ENCODE assay signal across 37 cellular contexts in the genomic region with DNA sequence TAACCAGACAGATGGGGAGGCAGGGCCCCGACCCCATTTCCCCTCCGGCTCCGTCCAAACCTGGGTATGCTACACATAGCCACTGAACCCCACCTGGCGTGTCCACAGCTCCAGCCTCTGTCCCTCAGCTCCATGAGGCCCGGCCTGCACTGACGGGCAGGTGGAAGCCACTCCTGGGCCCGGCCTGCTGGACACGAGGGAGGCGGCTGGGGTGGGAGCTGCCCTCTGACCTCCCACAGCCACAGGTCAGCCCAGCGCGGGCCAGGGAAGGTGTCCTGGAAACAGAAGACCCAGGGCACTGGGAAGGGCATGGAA.
"Had no signal": no experiment of that assay in that cellular context is flagged by ENCODE, and none has a peak within 500 bp of the region (broad histone marks: within the 10 kb centered on the region; RNA-seq: fewer than 3 reads in every experiment).

No MANE protein-coding gene starts in this region.

- H3K27ac Mint-ChIP-seq: activated CD8-positive, alpha-beta T cell treated with anti-CD3 and anti-CD28 coated beads for 36 hours; activated naive CD4-positive, alpha-beta T cell treated with anti-CD3 and anti-CD28 coated beads, Interleukin-2, amount 50 U/mL, for 24 hours; activated naive CD8-positive, alpha-beta T cell treated with anti-CD3 and anti-CD28 coated beads, Interleukin-2, amount 10 ng/mL, durations not matched to agents 7 days and 5 days; activated T-cell treated with anti-CD3 and anti-CD28 coated beads, Interleukin-2, amount 50 U/mL, for 72 hours; activated T-helper 2 cell treated with anti-CD3 and anti-CD28 coated beads, Interferon-gamma antibody, Interleukin-2, Interleukin-4, amounts not matched to agents 10 μg/mL and 5 μg/mL and 100 μg/mL, durations not matched to agents 14 hours and 24 hours and 36 hours; T-cell; T-helper 17 cell had no signal

- H3K36me3 Mint-ChIP-seq: activated naive CD8-positive, alpha-beta T cell treated with anti-CD3 and anti-CD28 coated beads, Interleukin-2, amount 10 ng/mL, durations not matched to agents 7 days and 5 days had no signal

- H3K36me3 ChIP-seq: ascending aorta, cardiac muscle cell, MG63, Peyer's patch, WERI-Rb-1 had no signal

- H3K4me3 Mint-ChIP-seq: activated CD8-positive, alpha-beta T cell treated with anti-CD3 and anti-CD28 coated beads for 36 hours; activated naive CD4-positive, alpha-beta T cell treated with anti-CD3 and anti-CD28 coated beads, Interleukin-2, amount 50 U/mL, for 24 hours; activated naive CD8-positive, alpha-beta T cell treated with anti-CD3 and anti-CD28 coated beads, Interleukin-2, amount 10 ng/mL, durations not matched to agents 7 days and 5 days; activated T-cell treated with anti-CD3 and anti-CD28 coated beads, Interleukin-2, amount 50 U/mL, for 72 hours; T-cell; T-helper 17 cell had no signal

- H3K4me1 Mint-ChIP-seq: activated naive CD4-positive, alpha-beta T cell treated with anti-CD3 and anti-CD28 coated beads, Interleukin-2, amount 50 U/mL, for 24 hours; activated naive CD8-positive, alpha-beta T cell treated with anti-CD3 and anti-CD28 coated beads, Interleukin-2, amount 10 ng/mL, durations not matched to agents 7 days and 5 days; T-cell had no signal

- H3K27ac ChIP-seq: ascending aorta, cardiac muscle cell, Peyer's patch, WERI-Rb-1 had no signal

- DNase-seq: activated CD4-positive, alpha-beta T cell treated with anti-CD3 and anti-CD28 coated beads for 1 hour; activated CD4-positive, alpha-beta T cell treated with anti-CD3 and anti-CD28 coated beads for 48 hours; activated CD4-positive, alpha-beta T cell treated with anti-CD3 and anti-CD28 coated beads, Interleukin-2, amount 50 U/mL, for 4 hours; activated CD4-positive, CD25-positive, alpha-beta regulatory T cell; activated CD8-positive, alpha-beta T cell treated with anti-CD3 and anti-CD28 coated beads for 36 hours; activated gamma-delta T cell; activated naive CD4-positive, alpha-beta T cell treated with Interleukin-2 at 50 U/mL for 16 hours; activated naive CD8-positive, alpha-beta T cell treated with anti-CD3 and anti-CD28 coated beads, Interleukin-2, amount 10 ng/mL, durations not matched to agents 7 days and 5 days; activated T-cell treated with anti-CD3 and anti-CD28 coated beads, Interleukin-2, amount 50 U/mL, for 1 hour; activated T-cell treated with anti-CD3 and anti-CD28 coated beads, Interleukin-2, amount 50 U/mL, for 72 hours; amygdala; Kasumi-1; KG1; MG63; NCI-H1048; NCI-H1105 treated with DMSO at 0.1 percent for 48 hours; NCI-H1436; NCI-H1694; NCI-H1930; NCI-H2081 treated with DMSO at 0.1 percent for 48 hours; NCI-H226; NCI-H446 treated with DMSO at 0.1 percent for 48 hours; NCI-H524 treated with DMSO at 0.1 percent for 48 hours; NK-92 treated with Interleukin-12 subunit alpha and Interleukin-12 subunit beta, amount 100 ng/mL, for 24 hours; PC-3; Peyer's patch; RPMI8226; SHP77; T-helper 17 cell; T-helper 9 cell; WERI-Rb-1 had no signal

- ATAC-seq: activated CD8-positive, alpha-beta T cell treated with anti-CD3 and anti-CD28 coated beads for 36 hours; activated T-cell treated with anti-CD3 and anti-CD28 coated beads, Interleukin-2, amount 50 U/mL, for 72 hours; PC-3; SK-N-SH treated with all-trans-retinoic acid at 6 μM for 48 hours; T-cell; T-helper 17 cell had no signal

- H3K4me3 ChIP-seq: ascending aorta, cardiac muscle cell, MG63, Peyer's patch had no signal

- H3K27me3 ChIP-seq: ascending aorta, cardiac muscle cell, MG63, Peyer's patch had no signal

- H3K4me1 ChIP-seq: ascending aorta, Peyer's patch had no signal
